Comparison of ENCODE assay signal across 8 cellular contexts in genomic region chr14:106185837-106186233, GRCh38.
DNase-seq lines count a peak whose midpoint lies in the region; ATAC-seq and TF ChIP-seq lines count a peak whose summit lies in the region.

No MANE protein-coding gene starts in this region.

- H3K9me3 Mint-ChIP-seq in activated T-helper 2 cell treated with anti-CD3 and anti-CD28 coated beads, Interferon-gamma antibody, Interleukin-2, Interleukin-4, amounts not matched to agents 10 μg/mL and 5 μg/mL and 100 μg/mL, durations not matched to agents 14 hours and 24 hours and 36 hours, result no peaks in the 10 kb centered on the region

- no peak overlapping the region for H3K27ac ChIP-seq in SU-DHL-6 (ENCODE audit: low read depth, low read length)
- no peak overlapping the region for H3K27ac ChIP-seq in PC-3 (ENCODE audit: low read length)
- H3K27ac ChIP-seq in foreskin keratinocyte, result no peak overlapping the region

- no peak overlapping the region for H3K4me3 Mint-ChIP-seq in activated T-helper 2 cell treated with anti-CD3 and anti-CD28 coated beads, Interferon-gamma antibody, Interleukin-2, Interleukin-4, amounts not matched to agents 10 μg/mL and 5 μg/mL and 100 μg/mL, durations not matched to agents 14 hours and 24 hours and 36 hours (ENCODE audit: low read depth)

- no peaks in the 10 kb centered on the region for H3K9me2 ChIP-seq in SU-DHL-6 (replicated peaks; ENCODE audit: insufficient read depth, low read length)
- no peaks in the 10 kb centered on the region for H3K9me2 ChIP-seq in PC-3 (replicated peaks; ENCODE audit: low read length)

- H3K4me1 Mint-ChIP-seq in activated T-helper 2 cell treated with anti-CD3 and anti-CD28 coated beads, Interferon-gamma antibody, Interleukin-2, Interleukin-4, amounts not matched to agents 10 μg/mL and 5 μg/mL and 100 μg/mL, durations not matched to agents 14 hours and 24 hours and 36 hours (ENCODE audit: low read depth), result peaks cover 31% of the 10 kb centered on the region

- H3K27me3 ChIP-seq in SU-DHL-6 (ENCODE audit: low read length), result no peaks in the 10 kb centered on the region
- H3K27me3 ChIP-seq in PC-3 (ENCODE audit: low read length), result no peaks in the 10 kb centered on the region
- no peaks in the 10 kb centered on the region for H3K27me3 ChIP-seq in foreskin keratinocyte

- no peaks in the 10 kb centered on the region for H4K20me1 ChIP-seq in SU-DHL-6 (ENCODE audit: low read depth, low read length)
- no peaks in the 10 kb centered on the region for H4K20me1 ChIP-seq in PC-3 (ENCODE audit: low read length)

- H3K27me3 Mint-ChIP-seq in activated T-helper 2 cell treated with anti-CD3 and anti-CD28 coated beads, Interferon-gamma antibody, Interleukin-2, Interleukin-4, amounts not matched to agents 10 μg/mL and 5 μg/mL and 100 μg/mL, durations not matched to agents 14 hours and 24 hours and 36 hours (ENCODE audit: low read depth), result peaks cover 55% of the 10 kb centered on the region

- no peak overlapping the region for H3K9ac ChIP-seq in SU-DHL-6 (ENCODE audit: low read length)
- H3K9ac ChIP-seq in PC-3 (ENCODE audit: low read length), result no peak overlapping the region

- no peaks in the 10 kb centered on the region for H3F3A ChIP-seq in SU-DHL-6 (ENCODE audit: insufficient read depth)
- H3F3A ChIP-seq in PC-3 (ENCODE audit: low read length, unreplicated experiment), result no peaks in the 10 kb centered on the region

- H3K36me3 ChIP-seq in SU-DHL-6 (ENCODE audit: low read length) (no peaks in the 10 kb centered on the region), PC-3 (ENCODE audit: low read depth, low read length) (no peaks in the 10 kb centered on the region)

- peak; percentile 41 for DNase-seq in COLO668 (lab: John Stamatoyannopoulos, UW; ENCODE audit: unreplicated experiment)
- peak; percentile 48 for DNase-seq in activated T-helper 2 cell treated with anti-CD3 and anti-CD28 coated beads, Interferon-gamma antibody, Interleukin-2, Interleukin-4, amounts not matched to agents 10 μg/mL and 5 μg/mL and 100 μg/mL, durations not matched to agents 14 hours and 24 hours and 36 hours (ENCODE audit: low spot score)
- DNase-seq in stimulated activated CD4-positive, alpha-beta T cell treated with anti-CD3 and anti-CD28 coated beads, Interleukin-1b, Interleukin-23, amount 100 ng/mL, for 48 hours, result peak; percentile 64
- DNase-seq in PC-3, result no peak
- no peak for DNase-seq in foreskin keratinocyte

- intact Hi-C loops in activated T-helper 2 cell treated with anti-CD3 and anti-CD28 coated beads, Interferon-gamma antibody, Interleukin-2, Interleukin-4, amounts not matched to agents 10 μg/mL and 5 μg/mL and 100 μg/mL, durations not matched to agents 14 hours and 24 hours and 36 hours (cut with micrococcal nuclease), result no loop called here
- intact Hi-C loops in PC-3 (cut with micrococcal nuclease), result no loop called here

- no TSS peak for BruUV-seq in PC-3 (replicated peaks; lab: Mats Ljungman, UMichigan)

- H3K4me1 ChIP-seq in PC-3 (ENCODE audit: insufficient read depth, low read length) (no peaks in the 10 kb centered on the region), foreskin keratinocyte (no peaks in the 10 kb centered on the region)

- H3K4me2 ChIP-seq in SU-DHL-6 (ENCODE audit: low read depth, low read length, poor library complexity, severe bottlenecking) (no peak overlapping the region), PC-3 (ENCODE audit: low read length) (no peak overlapping the region)

- H3K27ac Mint-ChIP-seq in activated T-helper 2 cell treated with anti-CD3 and anti-CD28 coated beads, Interferon-gamma antibody, Interleukin-2, Interleukin-4, amounts not matched to agents 10 μg/mL and 5 μg/mL and 100 μg/mL, durations not matched to agents 14 hours and 24 hours and 36 hours, result no peak overlapping the region

- CTCF ChIA-PET in PC-3 (lab: Charles Lee), result no interaction called here

- H3K9me3 ChIP-seq in SU-DHL-6 (ENCODE audit: insufficient read depth, low read length) (no peaks in the 10 kb centered on the region), PC-3 (ENCODE audit: low read length) (no peaks in the 10 kb centered on the region)

- no peaks in the 10 kb centered on the region for H3K79me2 ChIP-seq in SU-DHL-6 (ENCODE audit: insufficient read depth, low read length)
- no peaks in the 10 kb centered on the region for H3K79me2 ChIP-seq in PC-3 (ENCODE audit: low read length)

- POLR2A ChIA-PET in PC-3 (lab: Charles Lee; ENCODE audit: unreplicated experiment), result no interaction called here

- H3K36me3 Mint-ChIP-seq in activated T-helper 2 cell treated with anti-CD3 and anti-CD28 coated beads, Interferon-gamma antibody, Interleukin-2, Interleukin-4, amounts not matched to agents 10 μg/mL and 5 μg/mL and 100 μg/mL, durations not matched to agents 14 hours and 24 hours and 36 hours (ENCODE audit: low read depth), result no peaks in the 10 kb centered on the region

- peak; percentile 17 for TF ChIP-seq CTCF in SU-DHL-6 (IDR thresholded peaks at IDR 0.05; ENCODE audit: insufficient read depth, low read length, poor library complexity, severe bottlenecking)
- no peak for TF ChIP-seq CTCF in PC-3 (conservative IDR thresholded peaks at IDR 0.05; ENCODE audit: low read depth, low read length)
- TF ChIP-seq CTCF in foreskin keratinocyte (conservative IDR thresholded peaks at IDR 0.05), result no peak

- no peak for ATAC-seq in HG02588 (IDR thresholded peaks at IDR 0.05; ENCODE audit: unreplicated experiment)
- ATAC-seq in PC-3, result no peak
- ATAC-seq in HG02970 (IDR thresholded peaks at IDR 0.05; ENCODE audit: low FRiP score, unreplicated experiment), result no peak
- no peak for ATAC-seq in foreskin keratinocyte

- no peak overlapping the region for H2AFZ ChIP-seq in SU-DHL-6 (ENCODE audit: low read depth, low read length, severe bottlenecking)
- H2AFZ ChIP-seq in PC-3 (ENCODE audit: low read length), result no peak overlapping the region

- H3K4me3 ChIP-seq in SU-DHL-6 (ENCODE audit: insufficient read depth, low read length, poor library complexity, severe bottlenecking) (no peak overlapping the region), PC-3 (ENCODE audit: low read length) (no peak overlapping the region)

Comparison
In these comparisons a context has a peak if more than half of its experiments do, and no peak if none do; other contexts are left out.
1. DNase-seq: peak in COLO668 (single experiment), activated T-helper 2 cell treated with anti-CD3 and anti-CD28 coated beads, Interferon-gamma antibody, Interleukin-2, Interleukin-4, amounts not matched to agents 10 μg/mL and 5 μg/mL and 100 μg/mL, durations not matched to agents 14 hours and 24 hours and 36 hours (single experiment) and stimulated activated CD4-positive, alpha-beta T cell treated with anti-CD3 and anti-CD28 coated beads, Interleukin-1b, Interleukin-23, amount 100 ng/mL, for 48 hours (single experiment); none in PC-3 (single experiment) and foreskin keratinocyte (0 of 2).